Comparison of ENCODE assay signal across 14 cellular contexts in the genomic region with DNA sequence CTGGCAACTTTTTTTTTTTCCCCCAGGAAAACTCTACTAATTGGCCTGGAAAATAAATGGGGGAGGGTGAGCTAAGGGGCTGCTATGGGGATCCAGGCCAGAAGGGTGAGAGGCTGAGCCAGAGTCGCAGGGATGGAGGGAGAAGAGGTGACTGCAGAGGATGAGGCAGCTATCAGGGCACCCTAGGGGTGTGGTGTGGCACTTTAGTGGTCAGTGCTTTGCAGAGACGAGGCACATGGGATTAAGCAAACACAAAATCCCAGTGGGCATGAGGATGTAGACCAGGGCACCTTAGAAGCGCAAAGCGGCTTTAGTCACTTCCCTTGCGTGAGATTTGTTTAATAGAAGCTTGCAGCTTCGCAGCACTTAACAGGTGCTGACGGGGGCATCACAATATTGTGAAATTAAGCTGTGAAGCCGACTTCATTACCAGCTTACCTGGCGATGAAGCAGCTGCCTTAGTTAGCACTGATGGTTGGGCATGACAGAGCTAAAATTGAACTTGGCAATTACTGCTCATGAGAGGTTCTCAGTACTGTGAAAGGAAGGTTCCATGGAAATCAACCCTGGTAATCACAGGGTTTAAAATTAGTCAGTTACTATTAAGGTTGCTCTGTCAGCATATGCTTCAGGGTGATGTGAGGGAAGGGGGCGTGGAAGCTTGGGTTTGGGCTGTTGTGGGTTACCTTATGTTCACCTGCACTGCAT. TPM values are rescaled to one million over a fixed set of nuclear protein-coding genes. Genes with fewer than 3 reads are reported as not detected.
DNase-seq lines count a peak whose midpoint lies in the region; ATAC-seq and TF ChIP-seq lines count a peak whose summit lies in the region.
"Had no signal": no experiment of that assay in that cellular context is flagged by ENCODE, and none has a peak within 500 bp of the region (broad histone marks: within the 10 kb centered on the region; RNA-seq: fewer than 3 reads in every experiment).

No MANE protein-coding gene starts in this region.

- 68 to 77% methylated on average over 10 of the region's 10 CpGs for WGBS in body of pancreas, 2 donors

- intact Hi-C loops in body of pancreas (cut with DNase I), result no loop called here

- no peak overlapping the region for H2AFZ ChIP-seq in ACC112 (ENCODE audit: low read length, unreplicated experiment)

- no peak for ATAC-seq in CD4-positive, CD25-positive, alpha-beta regulatory T cell (ENCODE audit: low read depth in 2 of 2)
- ATAC-seq in activated T-helper 17 cell treated with anti-CD3 and anti-CD28 coated beads, Interleukin-2, amount 50 U/mL, for 72 hours (replicated peaks), result peak; percentile 41
- ATAC-seq in GM21576 (IDR thresholded peaks at IDR 0.05; ENCODE audit: unreplicated experiment) (no peak), GM21423 (IDR thresholded peaks at IDR 0.05; ENCODE audit: unreplicated experiment) (no peak), body of pancreas (no peak)

- H3K79me2 ChIP-seq in ACC112 (ENCODE audit: control insufficient read depth, insufficient read depth, low read length, unreplicated experiment), result no peaks in the 10 kb centered on the region

- TF ChIP-seq POLR2A in body of pancreas (IDR thresholded peaks at IDR 0.05), result no peak

- H3K27ac ChIP-seq in ACC112 (ENCODE audit: low read depth, low read length) (peak overlapping the region; percentile 76; the same call in 1 of the 2 replicates), body of pancreas (peak overlapping the region in 1 of 4 donors; percentile 43)
- no peak overlapping the region for H3K27ac ChIP-seq in CD4-positive, CD25-positive, alpha-beta regulatory T cell (ENCODE audit: insufficient read depth, low read length, poor library complexity, severe bottlenecking)
- H3K27ac ChIP-seq: right atrium auricular region, SJCRH30 had no signal

- no peak for TF ChIP-seq CTCF in body of pancreas (IDR thresholded peaks at IDR 0.05)

- H3K27me3 Mint-ChIP-seq in CD4-positive, CD25-positive, alpha-beta regulatory T cell, result peaks cover 5% of the 10 kb centered on the region
- H3K27me3 Mint-ChIP-seq in activated T-helper 17 cell treated with anti-CD3 and anti-CD28 coated beads, Interleukin-2, amount 50 U/mL, for 72 hours, result peaks cover 4% of the 10 kb centered on the region

- H3K9me3 ChIP-seq in CD4-positive, CD25-positive, alpha-beta regulatory T cell (ENCODE audit: control insufficient read depth in 2 of 2, low read length in 2 of 2), result no peaks in the 10 kb centered on the region
- no peaks in the 10 kb centered on the region for H3K9me3 ChIP-seq in body of pancreas
- H3K9me3 ChIP-seq: heart right ventricle, right atrium auricular region, SJCRH30, stomach had no signal

- H3K36me3 ChIP-seq in ACC112 (ENCODE audit: insufficient read depth, low read length) (no peaks in the 10 kb centered on the region), body of pancreas (replicated peaks in 1 of 2; ENCODE audit: insufficient read depth in 1 of 2, low read depth in 2 of 2) (no peaks in the 10 kb centered on the region)
- H3K36me3 ChIP-seq in CD4-positive, CD25-positive, alpha-beta regulatory T cell (ENCODE audit: control insufficient read depth, insufficient read depth, low read length), result no peaks in the 10 kb centered on the region
- H3K36me3 ChIP-seq: heart right ventricle, right atrium auricular region, SJCRH30, stomach had no signal

- peak overlapping the region in 2 of 3 donors; percentile 23 to 65 for H3K27ac Mint-ChIP-seq in CD4-positive, CD25-positive, alpha-beta regulatory T cell
- H3K27ac Mint-ChIP-seq in activated T-helper 17 cell treated with anti-CD3 and anti-CD28 coated beads, Interleukin-2, amount 50 U/mL, for 72 hours, result peak overlapping the region; percentile 68

- H3K4me1 Mint-ChIP-seq in CD4-positive, CD25-positive, alpha-beta regulatory T cell, result peaks cover 24 to 76% (median 59%) of the 10 kb centered on the region in 4 donors
- H3K4me1 Mint-ChIP-seq in activated T-helper 17 cell treated with anti-CD3 and anti-CD28 coated beads, Interleukin-2, amount 50 U/mL, for 72 hours, result peaks cover 31% of the 10 kb centered on the region

- no peaks in the 10 kb centered on the region for H3K36me3 Mint-ChIP-seq in CD4-positive, CD25-positive, alpha-beta regulatory T cell
- H3K36me3 Mint-ChIP-seq in activated T-helper 17 cell treated with anti-CD3 and anti-CD28 coated beads, Interleukin-2, amount 50 U/mL, for 72 hours (ENCODE audit: low read depth), result no peaks in the 10 kb centered on the region

- peaks cover 53% of the 10 kb centered on the region for H3K4me1 ChIP-seq in ACC112 (ENCODE audit: control insufficient read depth, insufficient read depth, low read length, unreplicated experiment)
- peaks cover 57% of the 10 kb centered on the region for H3K4me1 ChIP-seq in CD4-positive, CD25-positive, alpha-beta regulatory T cell (ENCODE audit: control insufficient read depth, insufficient read depth, low read length, poor library complexity, severe bottlenecking)
- H3K4me1 ChIP-seq in body of pancreas, result peaks cover 15% of the 10 kb centered on the region

- H3K4me3 Mint-ChIP-seq in CD4-positive, CD25-positive, alpha-beta regulatory T cell, result peak overlapping the region; percentile 19 to 79 (median 48)
- peak overlapping the region; percentile 8 for H3K4me3 Mint-ChIP-seq in activated T-helper 17 cell treated with anti-CD3 and anti-CD28 coated beads, Interleukin-2, amount 50 U/mL, for 72 hours

- H3K27me3 ChIP-seq in ACC112 (ENCODE audit: insufficient read depth, low read length) (no peaks in the 10 kb centered on the region), body of pancreas (no peaks in the 10 kb centered on the region)
- H3K27me3 ChIP-seq in CD4-positive, CD25-positive, alpha-beta regulatory T cell (ENCODE audit: control insufficient read depth, insufficient read depth, low read length), result no peaks in the 10 kb centered on the region
- H3K27me3 ChIP-seq: right atrium auricular region, SJCRH30 had no signal

- DNase-seq in CD4-positive, CD25-positive, alpha-beta regulatory T cell, result peak in 1 of 3 donors; percentile 41
- DNase-seq in NCI-H2227 treated with DMSO at 0.1 percent for 48 hours (lab: John Stamatoyannopoulos, UW), result peak; percentile 90
- DNase-seq in body of pancreas, result no peak
- DNase-seq: Calu3, cerebellar nuclear complex, heart right ventricle, NCI-H446, SJCRH30, stomach had no signal

- H3K9me3 Mint-ChIP-seq in CD4-positive, CD25-positive, alpha-beta regulatory T cell, result no peaks in the 10 kb centered on the region
- no peaks in the 10 kb centered on the region for H3K9me3 Mint-ChIP-seq in activated T-helper 17 cell treated with anti-CD3 and anti-CD28 coated beads, Interleukin-2, amount 50 U/mL, for 72 hours

- H3K4me3 ChIP-seq in ACC112 (ENCODE audit: low read depth, low read length) (no peak overlapping the region), body of pancreas (no peak overlapping the region)
- H3K4me3 ChIP-seq in CD4-positive, CD25-positive, alpha-beta regulatory T cell (ENCODE audit: low read depth, low read length), result no peak overlapping the region
- H3K4me3 ChIP-seq: heart right ventricle, right atrium auricular region, SJCRH30, stomach had no signal

RNA-seq across cellular contexts. Expression of a gene that starts 26.0 kb away (rescaled TPM):
- 9.2 TPM for total RNA-seq in CD4-positive, CD25-positive, alpha-beta regulatory T cell
- 1 to 10 TPM; 2.0 to 5.6 (median 2.8) TPM for polyA plus RNA-seq in CD4-positive, CD25-positive, alpha-beta regulatory T cell
- total RNA-seq in activated T-helper 17 cell treated with anti-CD3 and anti-CD28 coated beads, Interleukin-2, amount 50 U/mL, for 72 hours, result 1 to 10 TPM; 1.1 to 3.5 TPM
- 1 to 10 TPM; 1.8 to 2.0 TPM for total RNA-seq in body of pancreas
- total RNA-seq: Calu3 had no signal
